ENCODE assay signal across 1 cellular context in the genomic region with DNA sequence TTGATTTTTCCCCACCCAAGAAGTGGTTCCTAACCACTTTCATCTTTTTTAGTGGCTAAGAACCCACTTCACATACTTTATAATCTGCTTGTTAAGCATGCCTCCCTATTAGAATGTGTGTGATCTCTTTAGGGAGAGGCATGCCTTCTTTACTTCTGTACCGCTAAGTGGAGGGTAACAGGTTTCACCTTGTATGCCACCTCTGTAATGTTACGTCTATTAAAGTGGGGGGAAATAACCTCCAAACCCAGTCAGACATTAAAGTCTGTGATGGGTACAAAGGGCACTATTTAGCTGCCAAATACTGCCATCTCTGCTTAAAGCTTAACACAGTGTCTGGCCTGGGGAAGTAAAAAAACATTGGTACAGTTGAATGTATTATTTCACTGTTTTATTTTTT.
TF ChIP-seq lines count a peak whose summit lies in the region.

No MANE protein-coding gene starts in this region.

TF ChIP-seq in GM23338, 12 proteins besides CTCF, POLR2A, EP300 and RAD21 (continued from another document):
- TF ChIP-seq, protein P1, sequence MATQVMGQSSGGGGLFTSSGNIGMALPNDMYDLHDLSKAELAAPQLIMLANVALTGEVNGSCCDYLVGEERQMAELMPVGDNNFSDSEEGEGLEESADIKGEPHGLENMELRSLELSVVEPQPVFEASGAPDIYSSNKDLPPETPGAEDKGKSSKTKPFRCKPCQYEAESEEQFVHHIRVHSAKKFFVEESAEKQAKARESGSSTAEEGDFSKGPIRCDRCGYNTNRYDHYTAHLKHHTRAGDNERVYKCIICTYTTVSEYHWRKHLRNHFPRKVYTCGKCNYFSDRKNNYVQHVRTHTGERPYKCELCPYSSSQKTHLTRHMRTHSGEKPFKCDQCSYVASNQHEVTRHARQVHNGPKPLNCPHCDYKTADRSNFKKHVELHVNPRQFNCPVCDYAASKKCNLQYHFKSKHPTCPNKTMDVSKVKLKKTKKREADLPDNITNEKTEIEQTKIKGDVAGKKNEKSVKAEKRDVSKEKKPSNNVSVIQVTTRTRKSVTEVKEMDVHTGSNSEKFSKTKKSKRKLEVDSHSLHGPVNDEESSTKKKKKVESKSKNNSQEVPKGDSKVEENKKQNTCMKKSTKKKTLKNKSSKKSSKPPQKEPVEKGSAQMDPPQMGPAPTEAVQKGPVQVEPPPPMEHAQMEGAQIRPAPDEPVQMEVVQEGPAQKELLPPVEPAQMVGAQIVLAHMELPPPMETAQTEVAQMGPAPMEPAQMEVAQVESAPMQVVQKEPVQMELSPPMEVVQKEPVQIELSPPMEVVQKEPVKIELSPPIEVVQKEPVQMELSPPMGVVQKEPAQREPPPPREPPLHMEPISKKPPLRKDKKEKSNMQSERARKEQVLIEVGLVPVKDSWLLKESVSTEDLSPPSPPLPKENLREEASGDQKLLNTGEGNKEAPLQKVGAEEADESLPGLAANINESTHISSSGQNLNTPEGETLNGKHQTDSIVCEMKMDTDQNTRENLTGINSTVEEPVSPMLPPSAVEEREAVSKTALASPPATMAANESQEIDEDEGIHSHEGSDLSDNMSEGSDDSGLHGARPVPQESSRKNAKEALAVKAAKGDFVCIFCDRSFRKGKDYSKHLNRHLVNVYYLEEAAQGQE (IDR thresholded peaks at IDR 0.05; ENCODE audit: unreplicated experiment) = no peak
- no peak for TF ChIP-seq EZH2phosphoT487 (IDR thresholded peaks at IDR 0.05; ENCODE audit: unreplicated experiment)
- no peak for TF ChIP-seq ZNF331 (CRISPR knock-in tag; IDR thresholded peaks at IDR 0.05; ENCODE audit: low read depth)
- TF ChIP-seq JUNB (IDR thresholded peaks at IDR 0.05; ENCODE audit: unreplicated experiment) = no peak
- TF ChIP-seq, protein P2, sequence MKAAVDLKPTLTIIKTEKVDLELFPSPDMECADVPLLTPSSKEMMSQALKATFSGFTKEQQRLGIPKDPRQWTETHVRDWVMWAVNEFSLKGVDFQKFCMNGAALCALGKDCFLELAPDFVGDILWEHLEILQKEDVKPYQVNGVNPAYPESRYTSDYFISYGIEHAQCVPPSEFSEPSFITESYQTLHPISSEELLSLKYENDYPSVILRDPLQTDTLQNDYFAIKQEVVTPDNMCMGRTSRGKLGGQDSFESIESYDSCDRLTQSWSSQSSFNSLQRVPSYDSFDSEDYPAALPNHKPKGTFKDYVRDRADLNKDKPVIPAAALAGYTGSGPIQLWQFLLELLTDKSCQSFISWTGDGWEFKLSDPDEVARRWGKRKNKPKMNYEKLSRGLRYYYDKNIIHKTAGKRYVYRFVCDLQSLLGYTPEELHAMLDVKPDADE (IDR thresholded peaks at IDR 0.05) = no peak
- TF ChIP-seq, protein P3, sequence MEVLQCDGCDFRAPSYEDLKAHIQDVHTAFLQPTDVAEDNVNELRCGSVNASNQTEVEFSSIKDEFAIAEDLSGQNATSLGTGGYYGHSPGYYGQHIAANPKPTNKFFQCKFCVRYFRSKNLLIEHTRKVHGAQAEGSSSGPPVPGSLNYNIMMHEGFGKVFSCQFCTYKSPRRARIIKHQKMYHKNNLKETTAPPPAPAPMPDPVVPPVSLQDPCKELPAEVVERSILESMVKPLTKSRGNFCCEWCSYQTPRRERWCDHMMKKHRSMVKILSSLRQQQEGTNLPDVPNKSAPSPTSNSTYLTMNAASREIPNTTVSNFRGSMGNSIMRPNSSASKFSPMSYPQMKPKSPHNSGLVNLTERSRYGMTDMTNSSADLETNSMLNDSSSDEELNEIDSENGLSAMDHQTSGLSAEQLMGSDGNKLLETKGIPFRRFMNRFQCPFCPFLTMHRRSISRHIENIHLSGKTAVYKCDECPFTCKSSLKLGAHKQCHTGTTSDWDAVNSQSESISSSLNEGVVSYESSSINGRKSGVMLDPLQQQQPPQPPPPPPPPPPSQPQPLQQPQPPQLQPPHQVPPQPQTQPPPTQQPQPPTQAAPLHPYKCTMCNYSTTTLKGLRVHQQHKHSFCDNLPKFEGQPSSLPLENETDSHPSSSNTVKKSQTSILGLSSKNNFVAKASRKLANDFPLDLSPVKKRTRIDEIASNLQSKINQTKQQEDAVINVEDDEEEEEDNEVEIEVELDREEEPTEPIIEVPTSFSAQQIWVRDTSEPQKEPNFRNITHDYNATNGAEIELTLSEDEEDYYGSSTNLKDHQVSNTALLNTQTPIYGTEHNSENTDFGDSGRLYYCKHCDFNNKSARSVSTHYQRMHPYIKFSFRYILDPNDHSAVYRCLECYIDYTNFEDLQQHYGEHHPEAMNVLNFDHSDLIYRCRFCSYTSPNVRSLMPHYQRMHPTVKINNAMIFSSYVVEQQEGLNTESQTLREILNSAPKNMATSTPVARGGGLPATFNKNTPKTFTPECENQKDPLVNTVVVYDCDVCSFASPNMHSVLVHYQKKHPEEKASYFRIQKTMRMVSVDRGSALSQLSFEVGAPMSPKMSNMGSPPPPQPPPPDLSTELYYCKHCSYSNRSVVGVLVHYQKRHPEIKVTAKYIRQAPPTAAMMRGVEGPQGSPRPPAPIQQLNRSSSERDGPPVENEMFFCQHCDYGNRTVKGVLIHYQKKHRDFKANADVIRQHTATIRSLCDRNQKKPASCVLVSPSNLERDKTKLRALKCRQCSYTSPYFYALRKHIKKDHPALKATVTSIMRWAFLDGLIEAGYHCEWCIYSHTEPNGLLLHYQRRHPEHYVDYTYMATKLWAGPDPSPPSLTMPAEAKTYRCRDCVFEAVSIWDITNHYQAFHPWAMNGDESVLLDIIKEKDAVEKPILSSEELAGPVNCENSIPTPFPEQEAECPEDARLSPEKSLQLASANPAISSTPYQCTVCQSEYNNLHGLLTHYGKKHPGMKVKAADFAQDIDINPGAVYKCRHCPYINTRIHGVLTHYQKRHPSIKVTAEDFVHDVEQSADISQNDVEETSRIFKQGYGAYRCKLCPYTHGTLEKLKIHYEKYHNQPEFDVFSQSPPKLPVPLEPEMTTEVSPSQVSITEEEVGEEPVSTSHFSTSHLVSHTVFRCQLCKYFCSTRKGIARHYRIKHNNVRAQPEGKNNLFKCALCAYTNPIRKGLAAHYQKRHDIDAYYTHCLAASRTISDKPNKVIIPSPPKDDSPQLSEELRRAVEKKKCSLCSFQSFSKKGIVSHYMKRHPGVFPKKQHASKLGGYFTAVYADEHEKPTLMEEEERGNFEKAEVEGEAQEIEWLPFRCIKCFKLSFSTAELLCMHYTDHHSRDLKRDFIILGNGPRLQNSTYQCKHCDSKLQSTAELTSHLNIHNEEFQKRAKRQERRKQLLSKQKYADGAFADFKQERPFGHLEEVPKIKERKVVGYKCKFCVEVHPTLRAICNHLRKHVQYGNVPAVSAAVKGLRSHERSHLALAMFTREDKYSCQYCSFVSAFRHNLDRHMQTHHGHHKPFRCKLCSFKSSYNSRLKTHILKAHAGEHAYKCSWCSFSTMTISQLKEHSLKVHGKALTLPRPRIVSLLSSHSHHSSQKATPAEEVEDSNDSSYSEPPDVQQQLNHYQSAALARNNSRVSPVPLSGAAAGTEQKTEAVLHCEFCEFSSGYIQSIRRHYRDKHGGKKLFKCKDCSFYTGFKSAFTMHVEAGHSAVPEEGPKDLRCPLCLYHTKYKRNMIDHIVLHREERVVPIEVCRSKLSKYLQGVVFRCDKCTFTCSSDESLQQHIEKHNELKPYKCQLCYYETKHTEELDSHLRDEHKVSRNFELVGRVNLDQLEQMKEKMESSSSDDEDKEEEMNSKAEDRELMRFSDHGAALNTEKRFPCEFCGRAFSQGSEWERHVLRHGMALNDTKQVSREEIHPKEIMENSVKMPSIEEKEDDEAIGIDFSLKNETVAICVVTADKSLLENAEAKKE (CRISPR knock-in tag; IDR thresholded peaks at IDR 0.05) = no peak
